Comparison of ENCODE assay signal across 9 cellular contexts in the genomic region with DNA sequence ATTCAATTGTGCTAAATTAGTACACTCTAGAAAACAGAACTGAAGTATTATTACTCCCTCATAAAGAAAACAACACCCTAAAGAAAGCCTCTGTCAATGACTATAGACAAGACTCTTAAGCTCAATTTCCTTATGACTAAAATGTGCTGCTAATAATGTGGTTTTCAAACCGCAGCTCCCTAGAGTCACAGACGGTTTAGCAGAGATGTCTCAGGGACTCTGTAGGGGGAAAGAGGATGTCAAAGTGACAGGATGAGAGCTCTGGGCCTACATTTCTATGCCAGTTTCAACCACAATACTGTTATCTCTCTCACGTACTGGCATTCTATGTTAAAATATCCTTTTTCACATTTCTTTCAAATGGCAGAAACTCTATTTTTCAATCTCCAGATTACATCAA. TPM values are rescaled to one million over a fixed set of nuclear protein-coding genes. Genes with fewer than 3 reads are reported as not detected.
A peak's percentile ranks its signal among the peaks of the same experiment; 100 is the strongest.
DNase-seq lines count a peak whose midpoint lies in the region; ATAC-seq and TF ChIP-seq lines count a peak whose summit lies in the region.
"Had no signal": no experiment of that assay in that cellular context is flagged by ENCODE, and none has a peak within 500 bp of the region (broad histone marks: within the 10 kb centered on the region; RNA-seq: fewer than 3 reads in every experiment).

No MANE protein-coding gene starts in this region.

- no peaks in the 10 kb centered on the region for H3K27me3 ChIP-seq in mesenchymal stem cell (ENCODE audit: control insufficient read depth in 1 of 2, insufficient read depth in 1 of 2, low read length in 2 of 2)

- intact Hi-C loops in left ventricle myocardium superior (cut with micrococcal nuclease), result no loop called here

- H4K8ac ChIP-seq in mesenchymal stem cell (ENCODE audit: low read length), result no peak overlapping the region

- no peaks in the 10 kb centered on the region for H3K4me1 ChIP-seq in mesenchymal stem cell (ENCODE audit: control insufficient read depth, insufficient read depth, low read depth, low read length)

- H3K36me3 ChIP-seq in SK-N-MC (ENCODE audit: insufficient read depth, low read length) (peaks cover 36% of the 10 kb centered on the region), mesenchymal stem cell (ENCODE audit: control insufficient read depth in 1 of 2, insufficient read depth in 2 of 2, low read depth in 1 of 2, low read length in 2 of 2) (peaks cover 7 to 73% of the 10 kb centered on the region in 2 experiments)

- no peaks in the 10 kb centered on the region for H3K4me1 Mint-ChIP-seq in osteocyte (ENCODE audit: unreplicated experiment)

- peak; percentile 62 for DNase-seq in SK-N-MC (ENCODE audit: low read depth, low spot score)
- peak; percentile 25 for DNase-seq in stimulated activated CD4-positive, alpha-beta T cell treated with anti-CD3 and anti-CD28 coated beads, Interleukin-15, amount 100 ng/mL, for 24 hours
- DNase-seq in mesenchymal stem cell, result no peak
- DNase-seq in SHP77 treated with DMSO at 0.1 percent for 48 hours (lab: John Stamatoyannopoulos, UW), result no peak
- no peak for DNase-seq in left ventricle myocardium superior
- DNase-seq in osteocyte (ENCODE audit: extremely low spot score, unreplicated experiment), result no peak

- no peak overlapping the region for H2BK5ac ChIP-seq in mesenchymal stem cell (ENCODE audit: low read depth, low read length, poor library complexity, severe bottlenecking)

- peaks cover 28% of the 10 kb centered on the region for H3K36me3 Mint-ChIP-seq in osteocyte (ENCODE audit: unreplicated experiment)

- no peak overlapping the region for H4K91ac ChIP-seq in mesenchymal stem cell (ENCODE audit: low read length)

- no peak overlapping the region for H2AFZ ChIP-seq in mesenchymal stem cell (ENCODE audit: low read depth, low read length)

- WGBS in mesenchymal stem cell, result 90% methylated on average over 2 of the region's 3 CpGs

- no peak overlapping the region for H3K23ac ChIP-seq in mesenchymal stem cell (ENCODE audit: low read length in 2 of 2)

- no peak for TF ChIP-seq CTCF in osteocyte (IDR thresholded peaks at IDR 0.05)

- H3K4me3 Mint-ChIP-seq in osteocyte (ENCODE audit: unreplicated experiment), result no peak overlapping the region

- H3K18ac ChIP-seq in mesenchymal stem cell (ENCODE audit: low read depth in 1 of 2, low read length in 2 of 2), result no peak overlapping the region

- no peaks in the 10 kb centered on the region for H3K9me3 ChIP-seq in SK-N-MC (ENCODE audit: low read depth, low read length)
- H3K9me3 ChIP-seq in mesenchymal stem cell (ENCODE audit: control insufficient read depth, low read length), result no peaks in the 10 kb centered on the region

- H3K14ac ChIP-seq in mesenchymal stem cell (ENCODE audit: low read length in 2 of 2), result no peak overlapping the region

- no peak overlapping the region for H3K9ac ChIP-seq in SK-N-MC (ENCODE audit: insufficient read length)
- no peak overlapping the region for H3K9ac ChIP-seq in mesenchymal stem cell (ENCODE audit: low read length)

- no peak overlapping the region for H2BK15ac ChIP-seq in mesenchymal stem cell (ENCODE audit: low read depth, poor library complexity, severe bottlenecking)

- H2AK5ac ChIP-seq in mesenchymal stem cell (ENCODE audit: low read length, severe bottlenecking), result no peak overlapping the region

- H3K4me3 ChIP-seq in SK-N-MC, result no peak overlapping the region
- no peak overlapping the region for H3K4me3 ChIP-seq in mesenchymal stem cell (ENCODE audit: insufficient read depth in 1 of 2, low read depth in 1 of 2, low read length in 2 of 2)

- H2BK12ac ChIP-seq in mesenchymal stem cell (ENCODE audit: low read length in 2 of 2), result no peak overlapping the region

- no peak overlapping the region for H3K4ac ChIP-seq in mesenchymal stem cell (ENCODE audit: low read depth in 1 of 2, low read length in 2 of 2)

- peaks cover 10% of the 10 kb centered on the region for H3K79me1 ChIP-seq in mesenchymal stem cell (replicated peaks; ENCODE audit: low read length, poor library complexity, severe bottlenecking)

- ATAC-seq in GM19035 (IDR thresholded peaks at IDR 0.05; ENCODE audit: unreplicated experiment) (peak; percentile 100), HG02884 (IDR thresholded peaks at IDR 0.05; ENCODE audit: unreplicated experiment) (peak; percentile 100), left ventricle myocardium superior (no peak)

- H3K27ac ChIP-seq in SK-N-MC (no peak overlapping the region), mesenchymal stem cell (ENCODE audit: low read length, poor library complexity, severe bottlenecking) (no peak overlapping the region)

- no peak overlapping the region for H3K27ac Mint-ChIP-seq in osteocyte (ENCODE audit: unreplicated experiment)

- no peak overlapping the region for H2BK120ac ChIP-seq in mesenchymal stem cell (ENCODE audit: low read depth, low read length)

- no peaks in the 10 kb centered on the region for H3K27me3 Mint-ChIP-seq in osteocyte (ENCODE audit: unreplicated experiment)

- H3K9me3 Mint-ChIP-seq in osteocyte (ENCODE audit: unreplicated experiment), result no peaks in the 10 kb centered on the region

- no peak overlapping the region for H3K4me2 ChIP-seq in mesenchymal stem cell (ENCODE audit: low read length, poor library complexity, severe bottlenecking)

RNA-seq across cellular contexts. Expression of a gene that starts 37.6 kb away (rescaled TPM):
- polyA plus RNA-seq in mesenchymal stem cell (2013, experiment 1 of 2), result not detected
- polyA plus RNA-seq in mesenchymal stem cell (2013, experiment 2 of 2), result not detected
- total RNA-seq in left ventricle myocardium superior, result 0.92 TPM
- 0.31 TPM in 1 of 2 replicates, not detected in the other for total RNA-seq in osteocyte
- polyA plus RNA-seq: fibroblast of lung had no signal

RNA-seq across cellular contexts. Expression of a gene that starts 43.3 kb away (rescaled TPM):
- 79.4 TPM for polyA plus RNA-seq in mesenchymal stem cell (2013, experiment 1 of 2)
- polyA plus RNA-seq in mesenchymal stem cell (2013, experiment 2 of 2), result 84.7 TPM
- total RNA-seq in left ventricle myocardium superior, result 34.7 TPM
- 34.9 and 38.4 TPM in 2 replicates for total RNA-seq in osteocyte

RNA-seq across cellular contexts. Expression of a gene that starts 44.2 kb away (rescaled TPM):
- 2.0 TPM for polyA plus RNA-seq in mesenchymal stem cell (2013, experiment 1 of 2)
- 2.0 TPM for polyA plus RNA-seq in mesenchymal stem cell (2013, experiment 2 of 2)
- total RNA-seq in left ventricle myocardium superior (5.1 TPM), osteocyte (0.35 and 1.3 TPM in 2 replicates)

Comparison
In these comparisons a context has a peak if more than half of its experiments do, and no peak if none do; other contexts are left out.
1. DNase-seq: peak in SK-N-MC (single experiment) and stimulated activated CD4-positive, alpha-beta T cell treated with anti-CD3 and anti-CD28 coated beads, Interleukin-15, amount 100 ng/mL, for 24 hours (single experiment); none in mesenchymal stem cell (single experiment), SHP77 treated with DMSO at 0.1 percent for 48 hours (single experiment), left ventricle myocardium superior (single experiment) and osteocyte (single experiment).